In genomic region chr12:29229158-29229505, GRCh38 we compare ENCODE assay signal across 35 cellular contexts.
"Had no signal": no experiment of that assay in that cellular context is flagged by ENCODE, and none has a peak within 500 bp of the region (broad histone marks: within the 10 kb centered on the region; RNA-seq: fewer than 3 reads in every experiment).

No MANE protein-coding gene starts in this region.

- ATAC-seq: activated naive CD4-positive, alpha-beta T cell treated with anti-CD3 and anti-CD28 coated beads, Interleukin-2, amount 50 U/mL, for 72 hours; activated T-cell treated with anti-CD3 and anti-CD28 coated beads, Interleukin-2, amount 50 U/mL, for 4 hours; body of pancreas; Panc1 had no signal

- H3K4me3 Mint-ChIP-seq: activated B cell treated with CpG ODN at 0.5 μM for 24 hours; activated CD4-positive, alpha-beta memory T cell treated with anti-CD3 and anti-CD28 coated beads for 36 hours; activated naive CD4-positive, alpha-beta T cell treated with anti-CD3 and anti-CD28 coated beads for 36 hours; activated T-cell treated with anti-CD3 and anti-CD28 coated beads, Interleukin-2, amount 50 U/mL, for 4 hours; activated T-helper 1 cell treated with anti-CD3 and anti-CD28 coated beads, Interleukin-12 subunit alpha, Interleukin-12 subunit beta, Interleukin-2, Interleukin-4 antibody, amounts not matched to agents 30 ng/mL and 10 ng/mL and 1 ng/mL, durations not matched to agents 14 hours and 24 hours and 36 hours; T-helper 1 cell treated with Interleukin-12 subunit alpha and Interleukin-12 subunit beta and Interleukin-4 antibody, amounts not matched to agents 30 μg/mL and 1 μg/mL, for 36 hours; T-helper 2 cell treated with Interferon-gamma antibody and Interleukin-4, amounts not matched to agents 5 μg/mL and 100 μg/mL, for 36 hours had no signal

- H3K4me1 ChIP-seq: adrenal gland, body of pancreas, breast epithelium, SJSA1 had no signal

- H3K36me3 Mint-ChIP-seq: activated CD4-positive, alpha-beta memory T cell treated with anti-CD3 and anti-CD28 coated beads for 36 hours; activated naive CD4-positive, alpha-beta T cell treated with anti-CD3 and anti-CD28 coated beads, Interleukin-2, amount 50 U/mL, for 72 hours had no signal

- H3K9ac ChIP-seq: SK-N-SH had no signal

- H3K27me3 ChIP-seq: adrenal gland, body of pancreas, breast epithelium, SJSA1 had no signal

- DNase-seq: activated B cell treated with CpG ODN at 0.5 μM for 24 hours; activated CD4-positive, alpha-beta memory T cell treated with anti-CD3 and anti-CD28 coated beads for 36 hours; activated CD4-positive, alpha-beta T cell treated with anti-CD3 and anti-CD28 coated beads for 4 hours; activated CD4-positive, alpha-beta T cell treated with anti-CD3 and anti-CD28 coated beads, Interleukin-2, amount 50 U/mL, for 1 hour; activated CD4-positive, CD25-positive, alpha-beta regulatory T cell treated with anti-CD3 and anti-CD28 coated beads, Interleukin-2, amount 50 U/mL, for 72 hours; activated CD8-positive, alpha-beta memory T cell treated with anti-CD3 and anti-CD28 coated beads, Interleukin-2, amount 50 U/mL, for 4 hours; activated gamma-delta T cell treated with Interleukin-2 at 50 U/mL for 16 hours; activated naive CD4-positive, alpha-beta T cell treated with anti-CD3 and anti-CD28 coated beads for 36 hours; activated T-cell treated with anti-CD3 and anti-CD28 coated beads for 4 hours; activated T-cell treated with anti-CD3 and anti-CD28 coated beads, Interleukin-2, amount 50 U/mL, for 4 hours; adrenal gland; body of pancreas; NCI-H1092 treated with DMSO at 0.1 percent for 48 hours; NCI-H1417; NCI-H146; NCI-H187; NCI-H2029 treated with DMSO at 0.1 percent for 48 hours; NCI-H2107; NCI-H2171; NCI-H226; NCI-H446 treated with DMSO at 0.1 percent for 48 hours; NCI-H524; NCI-H69; NCI-H82; RPMI8226; SHP77 treated with DMSO at 0.1 percent for 48 hours; SK-N-SH had no signal

- H3K9me3 ChIP-seq: adrenal gland, body of pancreas, breast epithelium, SJSA1, SK-N-SH had no signal

- H3K27ac Mint-ChIP-seq: activated B cell treated with CpG ODN at 0.5 μM for 24 hours; activated CD4-positive, alpha-beta memory T cell treated with anti-CD3 and anti-CD28 coated beads for 36 hours; activated naive CD4-positive, alpha-beta T cell treated with anti-CD3 and anti-CD28 coated beads for 36 hours; activated naive CD4-positive, alpha-beta T cell treated with anti-CD3 and anti-CD28 coated beads, Interleukin-2, amount 50 U/mL, for 72 hours; activated T-helper 1 cell treated with anti-CD3 and anti-CD28 coated beads, Interleukin-12 subunit alpha, Interleukin-12 subunit beta, Interleukin-2, Interleukin-4 antibody, amounts not matched to agents 30 ng/mL and 10 ng/mL and 1 ng/mL, durations not matched to agents 14 hours and 24 hours and 36 hours; T-helper 1 cell treated with Interleukin-12 subunit alpha and Interleukin-12 subunit beta and Interleukin-4 antibody, amounts not matched to agents 30 μg/mL and 1 μg/mL, for 36 hours; T-helper 2 cell treated with Interferon-gamma antibody and Interleukin-4, amounts not matched to agents 5 μg/mL and 100 μg/mL, for 36 hours had no signal

- H3K4me2 ChIP-seq: SK-N-SH had no signal

- H3K27me3 Mint-ChIP-seq: activated B cell treated with CpG ODN at 0.5 μM for 24 hours; activated CD4-positive, alpha-beta memory T cell treated with anti-CD3 and anti-CD28 coated beads for 36 hours had no signal

- H3K9me3 Mint-ChIP-seq: activated B cell treated with CpG ODN at 0.5 μM for 24 hours; activated CD4-positive, alpha-beta memory T cell treated with anti-CD3 and anti-CD28 coated beads for 36 hours; activated naive CD4-positive, alpha-beta T cell treated with anti-CD3 and anti-CD28 coated beads for 36 hours; activated naive CD4-positive, alpha-beta T cell treated with anti-CD3 and anti-CD28 coated beads, Interleukin-2, amount 50 U/mL, for 72 hours; activated T-cell treated with anti-CD3 and anti-CD28 coated beads, Interleukin-2, amount 50 U/mL, for 4 hours; activated T-helper 1 cell treated with anti-CD3 and anti-CD28 coated beads, Interleukin-12 subunit alpha, Interleukin-12 subunit beta, Interleukin-2, Interleukin-4 antibody, amounts not matched to agents 30 ng/mL and 10 ng/mL and 1 ng/mL, durations not matched to agents 14 hours and 24 hours and 36 hours; T-helper 1 cell treated with Interleukin-12 subunit alpha and Interleukin-12 subunit beta and Interleukin-4 antibody, amounts not matched to agents 30 μg/mL and 1 μg/mL, for 36 hours; T-helper 2 cell treated with Interferon-gamma antibody and Interleukin-4, amounts not matched to agents 5 μg/mL and 100 μg/mL, for 36 hours had no signal

- H3K4me3 ChIP-seq: adrenal gland, body of pancreas, breast epithelium, SJSA1 had no signal

- H3K27ac ChIP-seq: adrenal gland, body of pancreas, breast epithelium, SJSA1 had no signal

- H3K36me3 ChIP-seq: adrenal gland, breast epithelium, SJSA1 had no signal

- FAIRE-seq: astrocyte had no signal

- H3K4me1 Mint-ChIP-seq: activated B cell treated with CpG ODN at 0.5 μM for 24 hours had no signal
